In genomic region chr2:61017003-61017555, GRCh38 we compare ENCODE assay signal across 1 cellular context.
TF ChIP-seq lines count a peak whose summit lies in the region.

No MANE protein-coding gene starts in this region.

TF ChIP-seq in HepG2, 621 proteins besides CTCF, POLR2A, EP300 and RAD21 (continued from another document and continues in another):
- no peak for TF ChIP-seq GMEB2 (CRISPR knock-in tag; IDR thresholded peaks at IDR 0.05; ENCODE audit: low read depth)
- TF ChIP-seq ZNF780A (CRISPR knock-in tag; IDR thresholded peaks at IDR 0.05): no peak
- no peak for TF ChIP-seq HCFC1 (IDR thresholded peaks at IDR 0.05; ENCODE audit: low read depth, low read length)
- TF ChIP-seq ZBTB40 (IDR thresholded peaks at IDR 0.05): 0 out of 2 replicates have a peak, but pooled peaks have one; percentile 23
- peak; percentile 18; the same call in 1 of the 2 replicates for TF ChIP-seq ZBTB40 (CRISPR knock-in tag; IDR thresholded peaks at IDR 0.05)
- no peak; the same call in 1 of the 2 replicates for TF ChIP-seq RFX3 (CRISPR knock-in tag; IDR thresholded peaks at IDR 0.05)
- no peak for TF ChIP-seq XRCC5 (optimal IDR thresholded peaks at IDR 0.05; ENCODE audit: low read length)
- TF ChIP-seq U2AF1 (optimal IDR thresholded peaks at IDR 0.05; ENCODE audit: low read depth, low read length): peak; percentile 81
- TF ChIP-seq ZBTB37 (CRISPR knock-in tag; IDR thresholded peaks at IDR 0.05): no peak
- TF ChIP-seq MAX (IDR thresholded peaks at IDR 0.05): peak; percentile 80; the same call in 1 of the 2 replicates
- TF ChIP-seq GABPB1 (CRISPR knock-in tag; IDR thresholded peaks at IDR 0.05): peak; percentile 83
- TF ChIP-seq CHD4 (IDR thresholded peaks at IDR 0.05; ENCODE audit: borderline replicate concordance, low read length): peak; percentile 56; the same call in 1 of the 2 replicates
- TF ChIP-seq CREM (IDR thresholded peaks at IDR 0.05): peak; percentile 71
- no peak for TF ChIP-seq CREM (CRISPR knock-in tag; IDR thresholded peaks at IDR 0.05)
- TF ChIP-seq ZSCAN30 (CRISPR knock-in tag; IDR thresholded peaks at IDR 0.05): no peak; the same call in 1 of the 2 replicates
- TF ChIP-seq ZNF7 (CRISPR knock-in tag; IDR thresholded peaks at IDR 0.05): no peak
- no peak; the same call in 1 of the 2 replicates for TF ChIP-seq KDM3A (CRISPR knock-in tag; IDR thresholded peaks at IDR 0.05; ENCODE audit: low read depth)
- peak; percentile 25 for TF ChIP-seq ZNF619 (CRISPR knock-in tag; IDR thresholded peaks at IDR 0.05)
- no peak for TF ChIP-seq SRSF9 (IDR thresholded peaks at IDR 0.05; ENCODE audit: borderline replicate concordance, insufficient read depth, low read depth, low read length, poor library complexity, severe bottlenecking)
- TF ChIP-seq RARA (CRISPR knock-in tag; IDR thresholded peaks at IDR 0.05): no peak
- TF ChIP-seq ZNF17 (CRISPR knock-in tag; IDR thresholded peaks at IDR 0.05): no peak
- TF ChIP-seq KDM5A (IDR thresholded peaks at IDR 0.05; ENCODE audit: borderline replicate concordance, low read length): peak; percentile 99
- TF ChIP-seq MAFK (conservative IDR thresholded peaks at IDR 0.05 in 1 of 2, IDR thresholded peaks at IDR 0.05 in 1 of 2; ENCODE audit: low read length in 2 of 2): no peak
- 0 out of 2 replicates have a peak, but pooled peaks have one; percentile 50 for TF ChIP-seq ZNF253 (CRISPR knock-in tag; IDR thresholded peaks at IDR 0.05; ENCODE audit: borderline replicate concordance)
- TF ChIP-seq POGK (CRISPR knock-in tag; conservative IDR thresholded peaks at IDR 0.05): no peak
- TF ChIP-seq NR2C2 (CRISPR knock-in tag; IDR thresholded peaks at IDR 0.05; ENCODE audit: borderline replicate concordance): peak; percentile 56; the same call in 1 of the 2 replicates
- TF ChIP-seq POLR2G (IDR thresholded peaks at IDR 0.05; ENCODE audit: low read depth, low read length): peak; percentile 53
- no peak for TF ChIP-seq DZIP1 (CRISPR knock-in tag; IDR thresholded peaks at IDR 0.05)
- no peak for TF ChIP-seq SCMH1 (CRISPR knock-in tag; IDR thresholded peaks at IDR 0.05; ENCODE audit: borderline replicate concordance)
- TF ChIP-seq ZNF101 (CRISPR knock-in tag; IDR thresholded peaks at IDR 0.05; ENCODE audit: borderline replicate concordance, low read depth): peak; percentile 17; the same call in 1 of the 2 replicates
- TF ChIP-seq ZNF691 (CRISPR knock-in tag; IDR thresholded peaks at IDR 0.05; ENCODE audit: borderline replicate concordance, low read depth): no peak
- no peak; the same call in 1 of the 2 replicates for TF ChIP-seq ZNF543 (CRISPR knock-in tag; IDR thresholded peaks at IDR 0.05)
- TF ChIP-seq SMARCC2 (IDR thresholded peaks at IDR 0.05): no peak
- TF ChIP-seq MYPOP (CRISPR knock-in tag; IDR thresholded peaks at IDR 0.05): peak; percentile 49
- TF ChIP-seq ZBTB1 (CRISPR knock-in tag; IDR thresholded peaks at IDR 0.05; ENCODE audit: borderline replicate concordance): no peak; the same call in 1 of the 2 replicates
- 0 out of 2 replicates have a peak, but pooled peaks have one; percentile 14 for TF ChIP-seq HOMEZ (CRISPR knock-in tag; IDR thresholded peaks at IDR 0.05; ENCODE audit: low read depth)
